21 cellular contexts compared by ENCODE assay signal in genomic region chr6:16737926-16738325, GRCh38. TPM values are rescaled to one million over a fixed set of nuclear protein-coding genes. Genes with fewer than 3 reads are reported as not detected.
A peak's percentile ranks its signal among the peaks of the same experiment; 100 is the strongest.
DNase-seq lines count a peak whose midpoint lies in the region; ATAC-seq, FAIRE-seq and TF ChIP-seq lines count a peak whose summit lies in the region.
"Had no signal": no experiment of that assay in that cellular context is flagged by ENCODE, and none has a peak within 500 bp of the region (broad histone marks: within the 10 kb centered on the region; RNA-seq: fewer than 3 reads in every experiment).

No MANE protein-coding gene starts in this region.

- peaks cover 57 to 91% (median 89%) of the 10 kb centered on the region in 3 donors for H3K4me1 Mint-ChIP-seq in CD8-positive, alpha-beta memory T cell

- peak overlapping the region in 1 of 3 donors; percentile 28 for H3K9ac ChIP-seq in skeletal muscle tissue (ENCODE audit: low read depth in 1 of 3, low read length in 3 of 3)

- peaks cover 18% of the 10 kb centered on the region for H3K4me1 ChIP-seq in CD8-positive, alpha-beta memory T cell (ENCODE audit: insufficient read depth, low read length)
- H3K4me1 ChIP-seq in gastroesophageal sphincter: peaks cover 30 to 68% (median 31%) of the 10 kb centered on the region in 3 donors
- peaks cover 31 to 47% (median 32%) of the 10 kb centered on the region in 3 donors for H3K4me1 ChIP-seq in skeletal muscle tissue (ENCODE audit: control insufficient read depth in 3 of 3, insufficient read depth in 3 of 3, low read length in 3 of 3)

- CTCF ChIA-PET in CD8-positive, alpha-beta memory T cell (lab: Charles Lee): interaction anchor here (2.6 kb wide), 1 partner anchor 26 kb away, joined by 7 read pairs; no protein-coding TSS in a partner anchor

- POLR2A ChIA-PET in CD8-positive, alpha-beta memory T cell (lab: Charles Lee): interaction anchor here (1.0 kb wide), 1 partner anchor 13 kb away, joined by 3 read pairs; no protein-coding TSS in a partner anchor

- H3K4me3 Mint-ChIP-seq in CD8-positive, alpha-beta memory T cell: no peak overlapping the region
- H3K4me3 Mint-ChIP-seq: activated CD4-positive, alpha-beta T cell treated with anti-CD3 and anti-CD28 coated beads for 36 hours had no signal

- H3K27me3 ChIP-seq in CD8-positive, alpha-beta memory T cell (ENCODE audit: insufficient read depth, low read length, poor library complexity, severe bottlenecking): no peaks in the 10 kb centered on the region
- no peaks in the 10 kb centered on the region for H3K27me3 ChIP-seq in gastroesophageal sphincter
- H3K27me3 ChIP-seq in skeletal muscle tissue (ENCODE audit: control insufficient read depth in 3 of 3, insufficient read depth in 3 of 3, low read length in 3 of 3): no peaks in the 10 kb centered on the region
- H3K27me3 ChIP-seq: dorsolateral prefrontal cortex had no signal

- no peak overlapping the region for H3K4me3 ChIP-seq in CD8-positive, alpha-beta memory T cell (ENCODE audit: low read length)
- H3K4me3 ChIP-seq in gastroesophageal sphincter: no peak overlapping the region
- no peak overlapping the region for H3K4me3 ChIP-seq in skeletal muscle tissue (ENCODE audit: low read length in 3 of 3)
- H3K4me3 ChIP-seq: HAP-1 had no signal

- H3K9me3 ChIP-seq in CD8-positive, alpha-beta memory T cell (ENCODE audit: low read length): no peaks in the 10 kb centered on the region
- H3K9me3 ChIP-seq in gastroesophageal sphincter: no peaks in the 10 kb centered on the region
- H3K9me3 ChIP-seq in skeletal muscle tissue (ENCODE audit: control insufficient read depth in 3 of 3, low read length in 3 of 3): no peaks in the 10 kb centered on the region
- H3K9me3 ChIP-seq: HAP-1 had no signal

- no peaks in the 10 kb centered on the region for H3K27me3 Mint-ChIP-seq in CD8-positive, alpha-beta memory T cell
- H3K27me3 Mint-ChIP-seq: activated CD4-positive, alpha-beta T cell treated with anti-CD3 and anti-CD28 coated beads for 36 hours had no signal

- TF ChIP-seq EP300 in gastroesophageal sphincter (IDR thresholded peaks at IDR 0.05): no peak

- H3K27ac Mint-ChIP-seq in CD8-positive, alpha-beta memory T cell: peak overlapping the region in 7 of 8 donors; percentile 13 to 71 (median 49)
- H3K27ac Mint-ChIP-seq: activated CD4-positive, alpha-beta T cell treated with anti-CD3 and anti-CD28 coated beads for 36 hours had no signal

- no peak for ATAC-seq in gastroesophageal sphincter
- ATAC-seq: activated CD4-positive, alpha-beta T cell treated with anti-CD3 and anti-CD28 coated beads for 36 hours had no signal

- no peak overlapping the region for H3K27ac ChIP-seq in CD8-positive, alpha-beta memory T cell (ENCODE audit: low read depth, low read length)
- H3K27ac ChIP-seq in VCaP (peak overlapping the region; percentile 55), gastroesophageal sphincter (peak overlapping the region in 3 of 4 donors; percentile 45 to 64 (median 58)), skeletal muscle tissue (ENCODE audit: low read depth, low read length) (peak overlapping the region; percentile 41), substantia nigra (ENCODE audit: low read depth, low read length, poor library complexity, severe bottlenecking) (no peak overlapping the region)

- TF ChIP-seq CTCF in VCaP (conservative IDR thresholded peaks at IDR 0.05) (no peak), gastroesophageal sphincter (IDR thresholded peaks at IDR 0.05) (no peak)

- no peaks in the 10 kb centered on the region for H3K9me3 Mint-ChIP-seq in CD8-positive, alpha-beta memory T cell

- TF ChIP-seq POLR2A in gastroesophageal sphincter (IDR thresholded peaks at IDR 0.05): no peak
- no peak for TF ChIP-seq POLR2A in H54 (IDR thresholded peaks at IDR 0.05; ENCODE audit: low read depth, low read length)

- no peak for FAIRE-seq in H54 (lab: Jason Lieb, UNC)

- no peaks in the 10 kb centered on the region for H3K36me3 ChIP-seq in CD8-positive, alpha-beta memory T cell (ENCODE audit: insufficient read depth, low read length)
- H3K36me3 ChIP-seq in gastroesophageal sphincter (no peaks in the 10 kb centered on the region), skeletal muscle tissue (ENCODE audit: control insufficient read depth in 3 of 3, insufficient read depth in 3 of 3, low read length in 3 of 3) (no peaks in the 10 kb centered on the region)
- H3K36me3 ChIP-seq: HAP-1 had no signal

- 45 to 81% methylated on average over 4 to 5 of the region's 5 CpGs for WGBS in gastroesophageal sphincter (ENCODE audit: low coverage in 1 of 2), 2 donors

- H3K36me3 Mint-ChIP-seq in CD8-positive, alpha-beta memory T cell: peaks cover 0 to 62% (median 10%) of the 10 kb centered on the region in 3 donors

- DNase-seq in CD8-positive, alpha-beta memory T cell: no peak
- DNase-seq in substantia nigra (lab: John Stamatoyannopoulos, UW) (no peak), SW480 (ENCODE audit: low spot score) (no peak), H54 (ENCODE audit: insufficient read length, low spot score) (no peak)
- no peak for DNase-seq in stimulated activated CD4-positive, alpha-beta T cell treated with anti-CD3 and anti-CD28 coated beads, Interleukin-1b, Interleukin-23, amount 100 ng/mL, for 48 hours
- DNase-seq: activated CD4-positive, alpha-beta T cell treated with anti-CD3 and anti-CD28 coated beads for 36 hours; activated CD8-positive, alpha-beta memory T cell treated with anti-CD3 and anti-CD28 coated beads, Interleukin-2, amount 50 U/mL, for 4 hours; activated gamma-delta T cell; AML-193; aorta; DMS 273 treated with DMSO at 0.1 percent for 48 hours; dorsolateral prefrontal cortex; left colon; NCI-H1417 treated with DMSO at 0.1 percent for 48 hours; NK-92 treated with Interleukin-12 subunit alpha and Interleukin-12 subunit beta, amount 100 ng/mL, for 24 hours; stimulated activated CD4-positive, alpha-beta T cell treated with anti-CD3 and anti-CD28 coated beads, Interleukin-15, amount 100 ng/mL, for 24 hours; T-helper 9 cell had no signal

RNA-seq across cellular contexts. Expression of gene ATXN1, which starts 23.3 kb away (rescaled TPM):
- total RNA-seq in CD8-positive, alpha-beta memory T cell: 100 to 1,000 TPM; 111 to 114 TPM
- polyA plus RNA-seq in CD8-positive, alpha-beta memory T cell: 20.0 TPM
- total RNA-seq in gastroesophageal sphincter (10 to 100 TPM; 38.7 to 78.3 (median 62.6) TPM), skeletal muscle tissue (30.8 TPM)

Comparison
In these comparisons a context has a peak if more than half of its experiments do, and no peak if none do; other contexts are left out.
1. H3K27ac ChIP-seq: peak in VCaP (single experiment), gastroesophageal sphincter (3 of 4) and skeletal muscle tissue (single experiment); none in CD8-positive, alpha-beta memory T cell (single experiment) and substantia nigra (single experiment).